8 cellular contexts compared by ENCODE assay signal in the genomic region with DNA sequence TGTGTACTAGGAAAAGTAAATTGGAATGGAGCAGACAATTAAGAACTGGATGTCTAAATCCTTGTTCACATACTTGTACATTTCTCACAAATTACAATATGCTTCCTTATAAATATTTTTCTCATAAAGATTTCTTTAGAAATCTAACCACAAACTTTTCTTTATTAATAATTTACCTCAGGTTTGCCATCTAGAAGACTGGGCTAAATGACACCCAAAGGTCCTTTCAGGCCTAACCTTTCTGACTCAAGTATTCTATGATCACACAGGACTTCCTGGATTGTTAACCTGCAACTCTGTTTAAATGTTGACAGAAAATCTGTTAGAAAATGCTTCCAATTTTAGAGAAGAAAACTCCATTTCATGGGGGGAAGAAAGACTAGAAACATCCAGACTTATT.
"Had no signal": no experiment of that assay in that cellular context is flagged by ENCODE, and none has a peak within 500 bp of the region (broad histone marks: within the 10 kb centered on the region; RNA-seq: fewer than 3 reads in every experiment).

No MANE protein-coding gene starts in this region.

- H3K27ac Mint-ChIP-seq: GM23338, H9, HFFc6 had no signal

- ATAC-seq: GM23338, HCT116 had no signal

- DNase-seq: GM23248, GOT3, H7, H9, HCEC 1CT, HFFc6 had no signal

- H3K4me3 Mint-ChIP-seq: GM23338, H9, HFFc6 had no signal
